13 cellular contexts compared by ENCODE assay signal in genomic region chr5:127856310-127856709, GRCh38.
DNase-seq lines count a peak whose midpoint lies in the region; ATAC-seq, FAIRE-seq and TF ChIP-seq lines count a peak whose summit lies in the region.
"Had no signal": no experiment of that assay in that cellular context is flagged by ENCODE, and none has a peak within 500 bp of the region (broad histone marks: within the 10 kb centered on the region; RNA-seq: fewer than 3 reads in every experiment).

No MANE protein-coding gene starts in this region.

- no peaks in the 10 kb centered on the region for H3K9me3 ChIP-seq in small intestine (ENCODE audit: control insufficient read depth, low read depth)
- H3K9me3 ChIP-seq in psoas muscle: no peaks in the 10 kb centered on the region
- peaks cover 10% of the 10 kb centered on the region for H3K9me3 ChIP-seq in left ventricle myocardium inferior (replicated peaks)

- no peak overlapping the region for H3K4me3 ChIP-seq in small intestine (ENCODE audit: low read depth in 1 of 2, low read length in 2 of 2)
- H3K4me3 ChIP-seq in psoas muscle: no peak overlapping the region
- H3K4me3 ChIP-seq in left ventricle myocardium inferior: no peak overlapping the region

- DNase-seq in NCI-H226 (peak; percentile 52), small intestine (peak; percentile 94), Kasumi-1 (lab: John Stamatoyannopoulos, UW) (no peak), psoas muscle (no peak), left ventricle myocardium inferior (no peak)
- DNase-seq: activated gamma-delta T cell treated with Interleukin-2 at 50 U/mL for 16 hours; KG1; naive thymus-derived CD8-positive, alpha-beta T cell; NCI-H510A; stimulated activated CD4-positive, alpha-beta T cell treated with anti-CD3 and anti-CD28 coated beads, Interleukin-12 subunit alpha, Interleukin-12 subunit beta, amount 100 ng/mL, for 4 hours had no signal

- FAIRE-seq in small intestine (lab: Jason Lieb, UNC): no peak
- FAIRE-seq: keratinocyte had no signal

- H3K27me3 ChIP-seq in small intestine (ENCODE audit: control insufficient read depth in 2 of 2, insufficient read depth in 2 of 2, low read length in 2 of 2) (no peaks in the 10 kb centered on the region), psoas muscle (ENCODE audit: insufficient read depth in 3 of 3, low read length in 2 of 3) (no peaks in the 10 kb centered on the region), left ventricle myocardium inferior (ENCODE audit: low read depth) (no peaks in the 10 kb centered on the region)

- intact Hi-C loops in psoas muscle (cut with DNase I): no loop called here
- intact Hi-C loops in left ventricle myocardium inferior (cut with micrococcal nuclease): no loop called here

- no peak for TF ChIP-seq CTCF in psoas muscle (IDR thresholded peaks at IDR 0.05)
- no peak for TF ChIP-seq CTCF in left ventricle myocardium inferior (IDR thresholded peaks at IDR 0.05; ENCODE audit: borderline replicate concordance)

- H3K27ac ChIP-seq in small intestine (ENCODE audit: low read depth in 1 of 2, low read length in 1 of 2) (peak overlapping the region in 1 of 2 donors; percentile 63), psoas muscle (no peak overlapping the region), left ventricle myocardium inferior (replicated peaks) (no peak overlapping the region)

- H3K4me1 ChIP-seq in small intestine (ENCODE audit: control insufficient read depth in 2 of 2, insufficient read depth in 1 of 2, low read depth in 1 of 2, low read length in 1 of 2) (no peaks in the 10 kb centered on the region), psoas muscle (no peaks in the 10 kb centered on the region), left ventricle myocardium inferior (peaks cover 19% of the 10 kb centered on the region)

- peak; percentile 80 for ATAC-seq in GM19395 (IDR thresholded peaks at IDR 0.05; ENCODE audit: unreplicated experiment)
- ATAC-seq in HG02763 (IDR thresholded peaks at IDR 0.05; ENCODE audit: unreplicated experiment): peak; percentile 81
- ATAC-seq in psoas muscle: no peak
- ATAC-seq: naive thymus-derived CD8-positive, alpha-beta T cell had no signal

- H3K36me3 ChIP-seq in small intestine (ENCODE audit: control insufficient read depth in 2 of 2, insufficient read depth in 2 of 2, low read length in 2 of 2) (no peaks in the 10 kb centered on the region), psoas muscle (ENCODE audit: insufficient read depth in 1 of 2, low read depth in 1 of 2) (no peaks in the 10 kb centered on the region), left ventricle myocardium inferior (no peaks in the 10 kb centered on the region)

Comparison
In these comparisons a context has a peak if more than half of its experiments do, and no peak if none do; other contexts are left out.
1. ATAC-seq: peak in GM19395 (single experiment) and HG02763 (single experiment); none in psoas muscle (0 of 4).
2. DNase-seq: peak in NCI-H226 (single experiment) and small intestine (single experiment); none in Kasumi-1 (0 of 2), psoas muscle (0 of 2) and left ventricle myocardium inferior (single experiment).